8 cellular contexts compared by ENCODE assay signal in genomic region chr2:190382851-190383250, GRCh38. TPM values are rescaled to one million over a fixed set of nuclear protein-coding genes. Genes with fewer than 3 reads are reported as not detected.
DNase-seq lines count a peak whose midpoint lies in the region; ATAC-seq and TF ChIP-seq lines count a peak whose summit lies in the region.

No MANE protein-coding gene starts in this region.

- peaks cover 7% of the 10 kb centered on the region for H3K4me1 Mint-ChIP-seq in chondrocyte (ENCODE audit: low read depth)

- POLR2A ChIA-PET in OCI-LY7 (lab: Charles Lee): interaction anchor here (0.6 kb wide), 1 partner anchor 507 kb away, joined by 7 read pairs; no protein-coding TSS in a partner anchor

- H3K4me3 ChIP-seq in OCI-LY7 (ENCODE audit: low read depth, low read length, poor library complexity, severe bottlenecking): no peak overlapping the region

- H3K27ac ChIP-seq in OCI-LY7 (ENCODE audit: low read depth, low read length, poor library complexity, severe bottlenecking): no peak overlapping the region

- no peak overlapping the region for H3K4me3 Mint-ChIP-seq in chondrocyte (ENCODE audit: unreplicated experiment)

- no peaks in the 10 kb centered on the region for H3K36me3 Mint-ChIP-seq in chondrocyte (ENCODE audit: low read depth)

- H2AFZ ChIP-seq in OCI-LY7 (ENCODE audit: low read length): no peak overlapping the region

- no peaks in the 10 kb centered on the region for H3K27me3 Mint-ChIP-seq in chondrocyte (ENCODE audit: low read depth)

- TF ChIP-seq CTCF in OCI-LY7 (conservative IDR thresholded peaks at IDR 0.05; ENCODE audit: low read length) (peak; percentile 80), chondrocyte (IDR thresholded peaks at IDR 0.05) (peak; percentile 73)

- no peak overlapping the region for H3K27ac Mint-ChIP-seq in chondrocyte (ENCODE audit: unreplicated experiment)

- H3K9me3 ChIP-seq in OCI-LY7 (ENCODE audit: low read length): no peaks in the 10 kb centered on the region

- no peaks in the 10 kb centered on the region for H3K4me1 ChIP-seq in OCI-LY7 (ENCODE audit: insufficient read depth, low read length, poor library complexity, severe bottlenecking)

- CTCF ChIA-PET in OCI-LY7 (lab: Charles Lee; ENCODE audit: unreplicated experiment): no interaction called here

- no peak overlapping the region for H3K4me2 ChIP-seq in OCI-LY7 (ENCODE audit: low read length)

- H3K9me3 Mint-ChIP-seq in chondrocyte (ENCODE audit: low read depth): no peaks in the 10 kb centered on the region

- no peaks in the 10 kb centered on the region for H3K36me3 ChIP-seq in OCI-LY7 (ENCODE audit: insufficient read depth, low read length)

- ATAC-seq in GM19463 (IDR thresholded peaks at IDR 0.05; ENCODE audit: unreplicated experiment): peak; percentile 69

- no TSS peak for BruUV-seq in OCI-LY7 (replicated peaks; lab: Mats Ljungman, UMichigan)

- intact Hi-C loops in OCI-LY7 (cut with micrococcal nuclease; ENCODE audit: unreplicated experiment): loop anchor here (1.0 to 5.0 kb wide), 3 partner anchors 128 to 419 kb away; no protein-coding TSS in a partner anchor

- H3K9me2 ChIP-seq in OCI-LY7 (ENCODE audit: insufficient read depth, low read length): no peaks in the 10 kb centered on the region

- H4K20me1 ChIP-seq in OCI-LY7 (ENCODE audit: insufficient read depth, low read length): no peaks in the 10 kb centered on the region

- DNase-seq in activated CD4-positive, alpha-beta T cell treated with anti-CD3 and anti-CD28 coated beads for 4 hours: peak; percentile 29 to 48
- DNase-seq in activated CD4-positive, alpha-beta T cell treated with anti-CD3 and anti-CD28 coated beads for 48 hours: no peak
- DNase-seq in HPDE6-E6E7 (ENCODE audit: extremely low spot score): peak; percentile 69
- peak; percentile 64 for DNase-seq in OCI-LY7 (ENCODE audit: low spot score)
- no peak for DNase-seq in chondrocyte (ENCODE audit: low spot score)
- DNase-seq in myocyte (ENCODE audit: low read depth): peak; percentile 38
- no peak for DNase-seq in HK-2 (ENCODE audit: unreplicated experiment)

- H3K79me2 ChIP-seq in OCI-LY7 (ENCODE audit: insufficient read depth, low read depth, low read length): no peaks in the 10 kb centered on the region

RNA-seq across cellular contexts. Expression of gene MFSD6, which starts 25.3 kb away (rescaled TPM):
- total RNA-seq in OCI-LY7 (2014; rRNA removed; shearing (Covaris generic)): 8.3 and 11.5 TPM in 2 replicates
- total RNA-seq in OCI-LY7 (2022) (19.5 and 23.1 TPM in 2 replicates), chondrocyte (5.9 to 8.4 TPM (median 6.9 TPM) in 3 replicates), myocyte (12.4 and 14.0 TPM in 2 replicates)
- polyA plus RNA-seq in myocyte (2012): 6.4 TPM

RNA-seq across cellular contexts. Expression of gene INPP1, which starts 39.5 kb away (rescaled TPM):
- total RNA-seq in OCI-LY7 (2014; rRNA removed; shearing (Covaris generic)): not detected in 2 replicates
- total RNA-seq in OCI-LY7 (2022) (not detected in 2 replicates), chondrocyte (14.2 to 15.4 TPM (median 14.4 TPM) in 3 replicates), myocyte (18.7 and 19.6 TPM in 2 replicates)
- polyA plus RNA-seq in myocyte (2012): 22.5 TPM

Comparison
In these comparisons a context has a peak if more than half of its experiments do, and no peak if none do; other contexts are left out.
1. DNase-seq: peak in activated CD4-positive, alpha-beta T cell treated with anti-CD3 and anti-CD28 coated beads for 4 hours (2 of 2), HPDE6-E6E7 (single experiment), OCI-LY7 (single experiment) and myocyte (single experiment); none in activated CD4-positive, alpha-beta T cell treated with anti-CD3 and anti-CD28 coated beads for 48 hours (single experiment), chondrocyte (single experiment) and HK-2 (single experiment).
2. RNA of gene INPP1, which starts 39.5 kb away (total RNA-seq): 18.7 to 19.6 TPM in myocyte and 14.2 to 15.4 TPM in chondrocyte; not detected in OCI-LY7; every median in the first group is over 10 times any median in the second.